In genomic region chr19:15555759-15556633, GRCh38 we compare ENCODE assay signal across 8 cellular contexts. TPM values are rescaled to one million over a fixed set of nuclear protein-coding genes. Genes with fewer than 3 reads are reported as not detected.
A peak's percentile ranks its signal among the peaks of the same experiment; 100 is the strongest.
DNase-seq lines count a peak whose midpoint lies in the region; ATAC-seq, FAIRE-seq and TF ChIP-seq lines count a peak whose summit lies in the region.

No MANE protein-coding gene starts in this region.

- no peaks in the 10 kb centered on the region for H3K36me3 ChIP-seq in keratinocyte (ENCODE audit: control insufficient read depth in 2 of 2, extremely low read depth in 1 of 2, insufficient read depth in 2 of 2, low read length in 2 of 2)

- DNase-seq in NCI-H460 (ENCODE audit: extremely low read depth, low read depth) = peak; percentile 94
- DNase-seq in activated CD4-positive, CD25-positive, alpha-beta regulatory T cell treated with anti-CD3 and anti-CD28 coated beads, Interleukin-2, amount 50 U/mL, for 16 hours (ENCODE audit: low read depth, low spot score) = peak; percentile 85
- DNase-seq in central memory CD4-positive, alpha-beta T cell = peak; percentile 91
- peak; percentile 79 for DNase-seq in keratinocyte (ENCODE audit: low read depth, low spot score)
- peak; percentile 93 to 99 for DNase-seq in stimulated activated CD4-positive, alpha-beta T cell treated with anti-CD3 and anti-CD28 coated beads, Interleukin-15, amount 100 ng/mL, for 1 hour (ENCODE audit: low read depth in 1 of 2, low spot score in 1 of 2)

- no peaks in the 10 kb centered on the region for H4K20me1 ChIP-seq in keratinocyte (ENCODE audit: control insufficient read depth, extremely low read depth, insufficient read depth, low read length)

- peak overlapping the region; percentile 34 for H3K9ac ChIP-seq in keratinocyte (ENCODE audit: control insufficient read depth, extremely low read depth, insufficient read depth, low read length)

- H3K9me1 ChIP-seq in keratinocyte (ENCODE audit: control insufficient read depth, extremely low read depth, insufficient read depth, low read length) = no peaks in the 10 kb centered on the region

- H2AFZ ChIP-seq in keratinocyte (ENCODE audit: control insufficient read depth, low read length) = peak overlapping the region; percentile 58

- H3K27ac ChIP-seq in keratinocyte (ENCODE audit: control insufficient read depth, insufficient read depth, low read length) = no peak overlapping the region

- dilution Hi-C loops in keratinocyte (cut with MboI; ENCODE audit: extremely low pct_ligation_motif_present, low sequenced_read_pairs) = no loop called here

- peaks cover 13% of the 10 kb centered on the region for H3K27me3 ChIP-seq in keratinocyte (ENCODE audit: control insufficient read depth, extremely low read depth, insufficient read depth, low read length)

- H3K4me1 ChIP-seq in keratinocyte (ENCODE audit: control insufficient read depth, extremely low read depth, insufficient read depth, low read length) = peaks cover 7% of the 10 kb centered on the region

- peak; percentile 79 for ATAC-seq in GM18520 (IDR thresholded peaks at IDR 0.05; ENCODE audit: unreplicated experiment)
- ATAC-seq in HG03280 (IDR thresholded peaks at IDR 0.05; ENCODE audit: unreplicated experiment) = peak; percentile 73

- no peaks in the 10 kb centered on the region for H3K9me3 ChIP-seq in keratinocyte (ENCODE audit: control insufficient read depth, low read depth, low read length)

- TF ChIP-seq CTCF in keratinocyte (optimal IDR thresholded peaks at IDR 0.05 in 1 of 3, IDR thresholded peaks at IDR 0.05 in 1 of 3, conservative IDR thresholded peaks at IDR 0.05 in 1 of 3; ENCODE audit: extremely low read depth in 1 of 3, insufficient read depth in 2 of 3, low read length in 3 of 3) = peak; percentile 86 to 96 (median 92)

- H3K4me3 ChIP-seq in keratinocyte (ENCODE audit: control insufficient read depth in 2 of 3, extremely low read depth in 1 of 3, insufficient read depth in 2 of 3, low read depth in 1 of 3, low read length in 3 of 3) = peak overlapping the region; percentile 21 to 56 (median 24)

- H3K79me2 ChIP-seq in keratinocyte (ENCODE audit: control insufficient read depth, insufficient read depth, low read length) = no peaks in the 10 kb centered on the region

- H3K4me2 ChIP-seq in keratinocyte (ENCODE audit: control insufficient read depth, extremely low read depth, insufficient read depth, low read depth, low read length) = peak overlapping the region; percentile 82

- FAIRE-seq in A204.1 (lab: Jason Lieb, UNC) = peak; percentile 88
- FAIRE-seq in keratinocyte (lab: Jason Lieb, UNC) = peak; percentile 79

RNA-seq across cellular contexts. Expression of gene CYP4F22, which starts 47.7 kb away (rescaled TPM):
- total RNA-seq in NCI-H460 (2014; rRNA removed; shearing (Covaris generic)) = not detected in 2 replicates
- polyA plus RNA-seq in NCI-H460 (2014; cell fraction: nucleus; rRNA removed) = not detected in 2 replicates
- 0.43 to 0.62 TPM (median 0.59 TPM) in 3 replicates for polyA plus RNA-seq in keratinocyte
- polyA plus RNA-seq in keratinocyte (2011; ENCODE audit: low read depth) = 11.5 TPM
- 0.29 and 0.45 TPM in 2 replicates for polyA plus RNA-seq in keratinocyte (2011; cell fraction: cytosol; rRNA removed)
- 1.7 and 1.8 TPM in 2 replicates for polyA plus RNA-seq in keratinocyte (2011; cell fraction: nucleus; rRNA removed)
- polyA plus RNA-seq in keratinocyte (2012; ENCODE audit: low replicate concordance) = 0.66 and 31.2 TPM in 2 replicates
- 0.67 to 1.7 TPM (median 1.1 TPM) in 3 replicates for polyA minus RNA-seq in keratinocyte
- 0.96 TPM for polyA minus RNA-seq in keratinocyte (2011; cell fraction: cytosol; rRNA and poly(A)+ RNA removed)
- polyA minus RNA-seq in keratinocyte (2011; cell fraction: nucleus; rRNA and poly(A)+ RNA removed) = 2.6 and 3.2 TPM in 2 replicates

RNA-seq across cellular contexts. Expression of gene CYP4F8, which starts 59.0 kb away (rescaled TPM):
- not detected in 2 replicates for total RNA-seq in NCI-H460 (2014; rRNA removed; shearing (Covaris generic))
- polyA plus RNA-seq in NCI-H460 (2014; cell fraction: nucleus; rRNA removed) = not detected in 2 replicates
- not detected in 3 replicates for polyA plus RNA-seq in keratinocyte
- polyA plus RNA-seq in keratinocyte (2011; ENCODE audit: low read depth) = 0.35 TPM
- not detected in 2 replicates for polyA plus RNA-seq in keratinocyte (2011; cell fraction: cytosol; rRNA removed)
- not detected in 2 replicates for polyA plus RNA-seq in keratinocyte (2011; cell fraction: nucleus; rRNA removed)
- not detected in 2 replicates for polyA plus RNA-seq in keratinocyte (2012; ENCODE audit: low replicate concordance)
- polyA minus RNA-seq in keratinocyte = not detected in 3 replicates
- polyA minus RNA-seq in keratinocyte (2011; cell fraction: cytosol; rRNA and poly(A)+ RNA removed) = not detected
- not detected in 2 replicates for polyA minus RNA-seq in keratinocyte (2011; cell fraction: nucleus; rRNA and poly(A)+ RNA removed)
